14 cellular contexts compared by ENCODE assay signal in the genomic region with DNA sequence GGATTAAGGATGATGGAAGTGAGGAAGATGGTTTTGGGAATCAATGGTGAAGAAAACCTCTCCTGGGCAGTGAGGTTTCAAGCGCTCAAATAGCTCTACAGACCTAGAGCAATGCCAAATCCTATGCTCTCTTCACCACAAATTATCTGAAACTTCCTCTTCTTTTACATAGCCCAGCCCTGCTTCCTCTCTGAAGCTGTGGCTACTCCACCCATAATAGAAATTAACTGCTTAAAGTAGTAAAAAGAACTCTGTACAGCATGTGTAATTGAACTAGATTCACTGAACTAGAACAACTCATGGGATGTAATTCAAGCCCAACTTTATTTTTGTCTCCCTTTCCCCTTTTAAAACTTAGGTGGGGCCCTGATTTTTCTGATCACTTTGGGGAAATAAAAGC. TPM values are rescaled to one million over a fixed set of nuclear protein-coding genes. Genes with fewer than 3 reads are reported as not detected.
A peak's percentile ranks its signal among the peaks of the same experiment; 100 is the strongest.
DNase-seq lines count a peak whose midpoint lies in the region; ATAC-seq and TF ChIP-seq lines count a peak whose summit lies in the region.
"Had no signal": no experiment of that assay in that cellular context is flagged by ENCODE, and none has a peak within 500 bp of the region (broad histone marks: within the 10 kb centered on the region; RNA-seq: fewer than 3 reads in every experiment).

No MANE protein-coding gene starts in this region.

- H3K4me1 Mint-ChIP-seq in CD4-positive, CD25-positive, alpha-beta regulatory T cell, result peaks cover 9 to 28% (median 12%) of the 10 kb centered on the region in 4 donors
- no peaks in the 10 kb centered on the region for H3K4me1 Mint-ChIP-seq in activated T-helper 2 cell treated with anti-CD3 and anti-CD28 coated beads, Interferon-gamma antibody, Interleukin-2, Interleukin-4, amounts not matched to agents 10 μg/mL and 5 μg/mL and 100 μg/mL, durations not matched to agents 14 hours and 24 hours and 36 hours (ENCODE audit: low read depth)

- H3K27ac ChIP-seq in CD4-positive, CD25-positive, alpha-beta regulatory T cell (ENCODE audit: insufficient read depth, low read length, poor library complexity, severe bottlenecking), result no peak overlapping the region
- H3K27ac ChIP-seq in HEK293 (ENCODE audit: extremely low read depth, low read depth, low read length), result no peak overlapping the region
- H3K27ac ChIP-seq in left lung, result no peak overlapping the region
- H3K27ac ChIP-seq: adrenal gland, vagina had no signal

- TF ChIP-seq POLR2A in lower leg skin (IDR thresholded peaks at IDR 0.05), result no peak

- peak; percentile 60 to 65 for ATAC-seq in CD4-positive, CD25-positive, alpha-beta regulatory T cell (ENCODE audit: low read depth in 2 of 2)
- peak; percentile 59 for ATAC-seq in left lung
- no peak for ATAC-seq in GM18498 (IDR thresholded peaks at IDR 0.05; ENCODE audit: unreplicated experiment)

- peaks cover 6% of the 10 kb centered on the region for H3K27me3 Mint-ChIP-seq in CD4-positive, CD25-positive, alpha-beta regulatory T cell
- H3K27me3 Mint-ChIP-seq in activated T-helper 2 cell treated with anti-CD3 and anti-CD28 coated beads, Interferon-gamma antibody, Interleukin-2, Interleukin-4, amounts not matched to agents 10 μg/mL and 5 μg/mL and 100 μg/mL, durations not matched to agents 14 hours and 24 hours and 36 hours (ENCODE audit: low read depth), result peaks cover 3% of the 10 kb centered on the region

- POLR2A ChIA-PET in HEK293 (lab: Yijun Ruan, JAX), result no interaction called here

- intact Hi-C loops in left lung (cut with DNase I), result no loop called here
- intact Hi-C loops in lower leg skin (cut with DNase I; ENCODE audit: low total_unique reads), result no loop called here
- intact Hi-C loops in activated T-helper 2 cell treated with anti-CD3 and anti-CD28 coated beads, Interferon-gamma antibody, Interleukin-2, Interleukin-4, amounts not matched to agents 10 μg/mL and 5 μg/mL and 100 μg/mL, durations not matched to agents 14 hours and 24 hours and 36 hours (cut with micrococcal nuclease), result no loop called here

- peak overlapping the region in 3 of 4 donors; percentile 4 to 39 (median 15) for H3K4me3 Mint-ChIP-seq in CD4-positive, CD25-positive, alpha-beta regulatory T cell
- no peak overlapping the region for H3K4me3 Mint-ChIP-seq in activated T-helper 2 cell treated with anti-CD3 and anti-CD28 coated beads, Interferon-gamma antibody, Interleukin-2, Interleukin-4, amounts not matched to agents 10 μg/mL and 5 μg/mL and 100 μg/mL, durations not matched to agents 14 hours and 24 hours and 36 hours (ENCODE audit: low read depth)

- WGBS in lower leg skin, 2 donors, result 62 to 70% methylated on average over 1 of the region's 1 CpG

- DNase-seq in CD4-positive, CD25-positive, alpha-beta regulatory T cell, result peak in 2 of 3 donors; percentile 12 to 49
- DNase-seq in NOMO-1 treated with DMSO at 0.1 percent for 48 hours (lab: John Stamatoyannopoulos, UW; ENCODE audit: unreplicated experiment) (peak; percentile 99), left lung (no peak), lower leg skin (ENCODE audit: low spot score in 2 of 2) (no peak), T1000 (lab: John Stamatoyannopoulos, UW) (no peak)
- DNase-seq in activated T-helper 2 cell treated with anti-CD3 and anti-CD28 coated beads, Interferon-gamma antibody, Interleukin-2, Interleukin-4, amounts not matched to agents 10 μg/mL and 5 μg/mL and 100 μg/mL, durations not matched to agents 14 hours and 24 hours and 36 hours (ENCODE audit: low spot score), result no peak
- DNase-seq: adrenal gland; dermis blood vessel endothelial cell; islet precursor cell; NCI-H2171; stimulated activated CD8-positive, alpha-beta memory T cell treated with anti-CD3 and anti-CD28 coated beads, Interleukin-4, amount 100 ng/mL, for 48 hours had no signal

- H3K9me3 ChIP-seq in CD4-positive, CD25-positive, alpha-beta regulatory T cell (ENCODE audit: control insufficient read depth in 2 of 2, low read length in 2 of 2), result no peaks in the 10 kb centered on the region
- no peaks in the 10 kb centered on the region for H3K9me3 ChIP-seq in HEK293 (ENCODE audit: control insufficient read depth, insufficient read depth, low read depth, low read length)
- no peaks in the 10 kb centered on the region for H3K9me3 ChIP-seq in left lung
- H3K9me3 ChIP-seq: adrenal gland, vagina had no signal

- H3K9me3 Mint-ChIP-seq in CD4-positive, CD25-positive, alpha-beta regulatory T cell, result no peaks in the 10 kb centered on the region
- H3K9me3 Mint-ChIP-seq in activated T-helper 2 cell treated with anti-CD3 and anti-CD28 coated beads, Interferon-gamma antibody, Interleukin-2, Interleukin-4, amounts not matched to agents 10 μg/mL and 5 μg/mL and 100 μg/mL, durations not matched to agents 14 hours and 24 hours and 36 hours, result no peaks in the 10 kb centered on the region

- CTCF ChIA-PET in HEK293 (lab: Yijun Ruan, JAX), result no interaction called here

- TF ChIP-seq CTCF in HEK293 (tag by site-specific recombination; IDR thresholded peaks at IDR 0.05) (no peak), left lung (IDR thresholded peaks at IDR 0.05) (no peak), lower leg skin (IDR thresholded peaks at IDR 0.05) (no peak)

- no peaks in the 10 kb centered on the region for H3K36me3 Mint-ChIP-seq in CD4-positive, CD25-positive, alpha-beta regulatory T cell
- H3K36me3 Mint-ChIP-seq in activated T-helper 2 cell treated with anti-CD3 and anti-CD28 coated beads, Interferon-gamma antibody, Interleukin-2, Interleukin-4, amounts not matched to agents 10 μg/mL and 5 μg/mL and 100 μg/mL, durations not matched to agents 14 hours and 24 hours and 36 hours (ENCODE audit: low read depth), result no peaks in the 10 kb centered on the region

- peak overlapping the region; percentile 23 for H3K4me3 ChIP-seq in CD4-positive, CD25-positive, alpha-beta regulatory T cell (ENCODE audit: low read depth, low read length)
- H3K4me3 ChIP-seq in HEK293 (ENCODE audit: low read depth, low read length), result no peak overlapping the region
- H3K4me3 ChIP-seq in left lung, result no peak overlapping the region
- no peak overlapping the region for H3K4me3 ChIP-seq in lower leg skin (ENCODE audit: low read depth, poor library complexity, severe bottlenecking)
- H3K4me3 ChIP-seq: adrenal gland, vagina had no signal

- H3K4me1 ChIP-seq in CD4-positive, CD25-positive, alpha-beta regulatory T cell (ENCODE audit: control insufficient read depth, insufficient read depth, low read length, poor library complexity, severe bottlenecking), result peaks cover 17% of the 10 kb centered on the region
- H3K4me1 ChIP-seq in HEK293 (ENCODE audit: control insufficient read depth, insufficient read depth, low read length), result no peaks in the 10 kb centered on the region
- peaks cover 0 to 10% of the 10 kb centered on the region in 2 donors for H3K4me1 ChIP-seq in left lung
- H3K4me1 ChIP-seq: adrenal gland, vagina had no signal

- no peaks in the 10 kb centered on the region for H3K27me3 ChIP-seq in CD4-positive, CD25-positive, alpha-beta regulatory T cell (ENCODE audit: control insufficient read depth, insufficient read depth, low read length)
- H3K27me3 ChIP-seq in left lung, result no peaks in the 10 kb centered on the region
- H3K27me3 ChIP-seq: adrenal gland, vagina had no signal

- peak overlapping the region in 2 of 3 donors; percentile 33 to 59 for H3K27ac Mint-ChIP-seq in CD4-positive, CD25-positive, alpha-beta regulatory T cell
- no peak overlapping the region for H3K27ac Mint-ChIP-seq in activated T-helper 2 cell treated with anti-CD3 and anti-CD28 coated beads, Interferon-gamma antibody, Interleukin-2, Interleukin-4, amounts not matched to agents 10 μg/mL and 5 μg/mL and 100 μg/mL, durations not matched to agents 14 hours and 24 hours and 36 hours

- H3K36me3 ChIP-seq in CD4-positive, CD25-positive, alpha-beta regulatory T cell (ENCODE audit: control insufficient read depth, insufficient read depth, low read length), result no peaks in the 10 kb centered on the region
- no peaks in the 10 kb centered on the region for H3K36me3 ChIP-seq in HEK293 (ENCODE audit: control insufficient read depth in 2 of 2, insufficient read depth in 1 of 2, low read length in 2 of 2)
- H3K36me3 ChIP-seq in left lung, result no peaks in the 10 kb centered on the region
- H3K36me3 ChIP-seq: adrenal gland, vagina had no signal

TF ChIP-seq in HEK293, 187 proteins besides CTCF, POLR2A, EP300 and RAD21:
- no peak for TF ChIP-seq ZNF335 (tag by site-specific recombination; conservative IDR thresholded peaks at IDR 0.05)
- TF ChIP-seq, protein P1, sequence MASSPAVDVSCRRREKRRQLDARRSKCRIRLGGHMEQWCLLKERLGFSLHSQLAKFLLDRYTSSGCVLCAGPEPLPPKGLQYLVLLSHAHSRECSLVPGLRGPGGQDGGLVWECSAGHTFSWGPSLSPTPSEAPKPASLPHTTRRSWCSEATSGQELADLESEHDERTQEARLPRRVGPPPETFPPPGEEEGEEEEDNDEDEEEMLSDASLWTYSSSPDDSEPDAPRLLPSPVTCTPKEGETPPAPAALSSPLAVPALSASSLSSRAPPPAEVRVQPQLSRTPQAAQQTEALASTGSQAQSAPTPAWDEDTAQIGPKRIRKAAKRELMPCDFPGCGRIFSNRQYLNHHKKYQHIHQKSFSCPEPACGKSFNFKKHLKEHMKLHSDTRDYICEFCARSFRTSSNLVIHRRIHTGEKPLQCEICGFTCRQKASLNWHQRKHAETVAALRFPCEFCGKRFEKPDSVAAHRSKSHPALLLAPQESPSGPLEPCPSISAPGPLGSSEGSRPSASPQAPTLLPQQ (tag by site-specific recombination; IDR thresholded peaks at IDR 0.05), result 0 out of 2 replicates have a peak, but pooled peaks have one; percentile 23
TF ChIP-seq in HEK293: peak in this region for 1.

RNA-seq across cellular contexts. Expression of a gene that starts 20.4 kb away (rescaled TPM):
- total RNA-seq in CD4-positive, CD25-positive, alpha-beta regulatory T cell, result 7.1 TPM
- 1 to 10 TPM; 3.7 to 8.0 (median 5.8) TPM for polyA plus RNA-seq in CD4-positive, CD25-positive, alpha-beta regulatory T cell
- total RNA-seq in left lung (10 to 100 TPM; 13.5 to 17.5 TPM), lower leg skin (1 to 10 TPM; 3.5 to 8.0 (median 6.9) TPM)
- total RNA-seq in activated T-helper 2 cell treated with anti-CD3 and anti-CD28 coated beads, Interferon-gamma antibody, Interleukin-2, Interleukin-4, amounts not matched to agents 10 μg/mL and 5 μg/mL and 100 μg/mL, durations not matched to agents 14 hours and 24 hours and 36 hours, result 2.1 and 2.6 TPM in 2 replicates

RNA-seq across cellular contexts. Expression of a gene that starts 20.9 kb away (rescaled TPM):
- total RNA-seq in CD4-positive, CD25-positive, alpha-beta regulatory T cell, result 16.2 TPM
- 10 to 100 TPM; 45.8 to 55.0 (median 53.7) TPM for polyA plus RNA-seq in CD4-positive, CD25-positive, alpha-beta regulatory T cell
- total RNA-seq in left lung (10 to 100 TPM; 15.5 to 31.8 TPM), lower leg skin (10 to 100 TPM; 10.3 to 21.4 (median 16.8) TPM)
- 8.7 TPM in 2 replicates for total RNA-seq in activated T-helper 2 cell treated with anti-CD3 and anti-CD28 coated beads, Interferon-gamma antibody, Interleukin-2, Interleukin-4, amounts not matched to agents 10 μg/mL and 5 μg/mL and 100 μg/mL, durations not matched to agents 14 hours and 24 hours and 36 hours

Comparison
In these comparisons a context has a peak if more than half of its experiments do, and no peak if none do; other contexts are left out.
1. DNase-seq: peak in CD4-positive, CD25-positive, alpha-beta regulatory T cell (2 of 3) and NOMO-1 treated with DMSO at 0.1 percent for 48 hours (single experiment); none in left lung (0 of 2), lower leg skin (0 of 2), T1000 (single experiment) and activated T-helper 2 cell treated with anti-CD3 and anti-CD28 coated beads, Interferon-gamma antibody, Interleukin-2, Interleukin-4, amounts not matched to agents 10 μg/mL and 5 μg/mL and 100 μg/mL, durations not matched to agents 14 hours and 24 hours and 36 hours (single experiment).